9 cellular contexts compared by ENCODE assay signal in the genomic region with DNA sequence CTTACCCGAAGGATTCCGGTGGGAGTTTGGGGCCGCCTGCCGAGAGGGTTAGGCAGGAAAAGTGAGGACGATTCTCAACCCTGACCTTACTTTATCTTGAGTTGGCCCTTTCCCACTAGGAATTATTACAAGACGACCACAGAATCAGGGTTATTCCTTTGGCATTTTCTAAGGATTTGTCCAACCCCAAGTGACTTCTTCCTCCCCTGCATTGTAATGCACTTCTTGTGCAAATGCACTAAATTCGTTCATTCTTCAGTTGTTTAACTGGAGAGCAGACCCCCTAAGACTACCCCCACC. TPM values are rescaled to one million over a fixed set of nuclear protein-coding genes. Genes with fewer than 3 reads are reported as not detected.
DNase-seq lines count a peak whose midpoint lies in the region; ATAC-seq, FAIRE-seq and TF ChIP-seq lines count a peak whose summit lies in the region.
"Had no signal": no experiment of that assay in that cellular context is flagged by ENCODE, and none has a peak within 500 bp of the region (broad histone marks: within the 10 kb centered on the region; RNA-seq: fewer than 3 reads in every experiment).

No MANE protein-coding gene starts in this region.

- peaks cover 72% of the 10 kb centered on the region for H3K4me1 Mint-ChIP-seq in activated T-cell treated with anti-CD3 and anti-CD28 coated beads, Interleukin-2, amount 50 U/mL, for 72 hours (ENCODE audit: low read depth)
- peaks cover 11% of the 10 kb centered on the region for H3K4me1 Mint-ChIP-seq in astrocyte (ENCODE audit: low read depth, unreplicated experiment)

- H3K27me3 ChIP-seq in astrocyte (ENCODE audit: insufficient read depth, low read length) = no peaks in the 10 kb centered on the region
- H3K27me3 ChIP-seq in right lobe of liver = no peaks in the 10 kb centered on the region
- H3K27me3 ChIP-seq in tibial nerve = no peaks in the 10 kb centered on the region

- no peak for TF ChIP-seq POLR2A in right lobe of liver (IDR thresholded peaks at IDR 0.05)
- TF ChIP-seq POLR2A in tibial nerve (IDR thresholded peaks at IDR 0.05) = no peak

- TF ChIP-seq CTCF in astrocyte (IDR thresholded peaks at IDR 0.05; ENCODE audit: insufficient read depth, low read depth, low read length) (no peak), right lobe of liver (IDR thresholded peaks at IDR 0.05) (no peak), tibial nerve (IDR thresholded peaks at IDR 0.05) (no peak)

- H3K9me3 ChIP-seq in astrocyte (ENCODE audit: insufficient read depth, low read depth, low read length) = no peaks in the 10 kb centered on the region
- no peaks in the 10 kb centered on the region for H3K9me3 ChIP-seq in right lobe of liver
- H3K9me3 ChIP-seq in tibial nerve = no peaks in the 10 kb centered on the region

- H3K4me3 ChIP-seq in astrocyte (ENCODE audit: insufficient read depth, low read depth, low read length) (peak overlapping the region; percentile 98), right lobe of liver (peak overlapping the region; percentile 78 to 90 (median 81)), tibial nerve (peak overlapping the region; percentile 43 to 89 (median 78))

- no peak for FAIRE-seq in astrocyte (lab: Jason Lieb, UNC)

- 0% methylated on average over 3 of the region's 7 CpGs for WGBS in right lobe of liver (ENCODE audit: insufficient coverage, low coverage, low lambda C conversion rate, missing lambda C conversion rate)
- 1 to 2% methylated on average over 7 of the region's 7 CpGs for WGBS in tibial nerve, 2 donors

- H3K4me3 Mint-ChIP-seq in activated T-cell treated with anti-CD3 and anti-CD28 coated beads, Interleukin-2, amount 50 U/mL, for 72 hours = peak overlapping the region; percentile 93 to 96
- peak overlapping the region; percentile 87 for H3K4me3 Mint-ChIP-seq in astrocyte (ENCODE audit: unreplicated experiment)

- no peak for DNase-seq in activated T-cell treated with anti-CD3 and anti-CD28 coated beads, Interleukin-2, amount 50 U/mL, for 72 hours
- DNase-seq in activated T-cell treated with anti-CD3 and anti-CD28 coated beads, Interleukin-2, amount 50 U/mL, for 1 hour = no peak
- DNase-seq in astrocyte (ENCODE audit: low read depth) = no peak
- DNase-seq in right lobe of liver = no peak
- DNase-seq in tibial nerve (ENCODE audit: low spot score in 2 of 2) = no peak
- no peak for DNase-seq in stimulated activated CD4-positive, alpha-beta T cell treated with anti-CD3 and anti-CD28 coated beads, Interleukin-4, amount 100 ng/mL, for 4 hours
- DNase-seq: NCI-H2107 had no signal

- no peaks in the 10 kb centered on the region for H3K27me3 Mint-ChIP-seq in activated T-cell treated with anti-CD3 and anti-CD28 coated beads, Interleukin-2, amount 50 U/mL, for 72 hours (ENCODE audit: low read depth)
- H3K27me3 Mint-ChIP-seq in astrocyte (ENCODE audit: low read depth, unreplicated experiment) = no peaks in the 10 kb centered on the region

- peaks cover 5% of the 10 kb centered on the region for H4K20me1 ChIP-seq in astrocyte (ENCODE audit: insufficient read depth, low read length)

- H3K36me3 ChIP-seq in astrocyte (ENCODE audit: insufficient read depth, low read length) (no peaks in the 10 kb centered on the region), right lobe of liver (no peaks in the 10 kb centered on the region), tibial nerve (no peaks in the 10 kb centered on the region)

- TF ChIP-seq EP300 in tibial nerve (IDR thresholded peaks at IDR 0.05) = no peak

- no peaks in the 10 kb centered on the region for H3K9me3 Mint-ChIP-seq in activated T-cell treated with anti-CD3 and anti-CD28 coated beads, Interleukin-2, amount 50 U/mL, for 72 hours
- no peaks in the 10 kb centered on the region for H3K9me3 Mint-ChIP-seq in astrocyte (ENCODE audit: unreplicated experiment)

- peaks cover 55% of the 10 kb centered on the region for H3K79me2 ChIP-seq in astrocyte (ENCODE audit: insufficient read depth, low read length)

- peak overlapping the region; percentile 84 for H3K4me2 ChIP-seq in astrocyte (ENCODE audit: low read length)

- H3K27ac Mint-ChIP-seq in activated T-cell treated with anti-CD3 and anti-CD28 coated beads, Interleukin-2, amount 50 U/mL, for 72 hours = peak overlapping the region; percentile 99
- H3K27ac Mint-ChIP-seq in astrocyte (ENCODE audit: unreplicated experiment) = peak overlapping the region; percentile 59

- H3K27ac ChIP-seq in astrocyte (ENCODE audit: low read depth, low read length) (peak overlapping the region; percentile 96), right lobe of liver (peak overlapping the region in 2 of 3 donors; percentile 94), tibial nerve (peak overlapping the region in 3 of 4 donors; percentile 87 to 88 (median 88))

- intact Hi-C loops in right lobe of liver (cut with DNase I) = no loop called here

- H2AFZ ChIP-seq in astrocyte (ENCODE audit: low read depth, low read length) = peak overlapping the region; percentile 91

- ATAC-seq in activated T-cell treated with anti-CD3 and anti-CD28 coated beads, Interleukin-2, amount 50 U/mL, for 72 hours (replicated peaks in 1 of 2) = no peak
- ATAC-seq in right lobe of liver (no peak), HG02588 (IDR thresholded peaks at IDR 0.05; ENCODE audit: unreplicated experiment) (no peak), HG03175 (IDR thresholded peaks at IDR 0.05; ENCODE audit: unreplicated experiment) (no peak)

- peaks cover 1 to 7% of the 10 kb centered on the region in 2 donors for H3K36me3 Mint-ChIP-seq in activated T-cell treated with anti-CD3 and anti-CD28 coated beads, Interleukin-2, amount 50 U/mL, for 72 hours (ENCODE audit: insufficient read depth in 2 of 2)
- H3K36me3 Mint-ChIP-seq in astrocyte (ENCODE audit: low read depth, unreplicated experiment) = no peaks in the 10 kb centered on the region

- H3K9ac ChIP-seq in astrocyte (ENCODE audit: low read length) = peak overlapping the region; percentile 100

- H3K4me1 ChIP-seq in astrocyte (ENCODE audit: insufficient read depth, low read length) (peaks cover 11% of the 10 kb centered on the region), right lobe of liver (peaks cover 0 to 16% (median 4%) of the 10 kb centered on the region in 4 donors), tibial nerve (peaks cover 0 to 23% (median 16%) of the 10 kb centered on the region in 4 donors)

RNA-seq across cellular contexts. Expression of gene TMEM217, which starts 0.4 kb away (rescaled TPM):
- total RNA-seq in activated T-cell treated with anti-CD3 and anti-CD28 coated beads, Interleukin-2, amount 50 U/mL, for 72 hours = 1 to 10 TPM; 6.8 to 9.3 TPM
- total RNA-seq in astrocyte = 7.3 and 8.2 TPM in 2 replicates
- total RNA-seq in right lobe of liver = 1 to 10 TPM in 2 of 6 experiments, under 1 TPM in 3, not detected in 1; 0.15 to 5.2 (median 0.92) TPM
- 1 to 10 TPM in 1 of 4 donors, under 1 TPM in 1, not detected in 2; 0.39 to 1.2 TPM for total RNA-seq in tibial nerve

RNA-seq across cellular contexts. Expression of gene TBC1D22B, which starts 0.8 kb away (rescaled TPM):
- total RNA-seq in activated T-cell treated with anti-CD3 and anti-CD28 coated beads, Interleukin-2, amount 50 U/mL, for 72 hours = 10 to 100 TPM; 23.2 to 24.4 TPM
- total RNA-seq in astrocyte = 10.5 and 10.8 TPM in 2 replicates
- total RNA-seq in right lobe of liver = 1 to 10 TPM; 1.3 to 4.0 (median 2.8) TPM
- total RNA-seq in tibial nerve = 1 to 10 TPM; 5.1 to 9.4 (median 7.7) TPM
